ENCODE assay signal across 8 cellular contexts in genomic region chr18:50218432-50219197, GRCh38. TPM values are rescaled to one million over a fixed set of nuclear protein-coding genes. Genes with fewer than 3 reads are reported as not detected.
DNase-seq lines count a peak whose midpoint lies in the region; ATAC-seq and TF ChIP-seq lines count a peak whose summit lies in the region.

No MANE protein-coding gene starts in this region.

- H3K36me3 ChIP-seq in BE2C, result no peaks in the 10 kb centered on the region
- H3K36me3 ChIP-seq in left ventricle myocardium inferior, result no peaks in the 10 kb centered on the region
- H3K36me3 ChIP-seq in testis (ENCODE audit: low read depth, missing control alignments), result no peaks in the 10 kb centered on the region

- H3K4me1 ChIP-seq in BE2C (no peaks in the 10 kb centered on the region), left ventricle myocardium inferior (peaks cover 8% of the 10 kb centered on the region), testis (no peaks in the 10 kb centered on the region)

- intact Hi-C loops in activated CD8-positive, alpha-beta T cell treated with anti-CD3 and anti-CD28 coated beads for 36 hours (cut with micrococcal nuclease), result loop anchor here (1.0 kb wide), 1 partner anchor 139 kb away; no protein-coding TSS in a partner anchor
- intact Hi-C loops in left ventricle myocardium inferior (cut with micrococcal nuclease) (no loop called here), testis (cut with DNase I; ENCODE audit: low total_unique reads) (no loop called here)

- H3K27ac Mint-ChIP-seq in activated CD8-positive, alpha-beta T cell treated with anti-CD3 and anti-CD28 coated beads for 36 hours, result no peak overlapping the region

- POLR2A ChIA-PET in activated CD8-positive, alpha-beta T cell treated with anti-CD3 and anti-CD28 coated beads for 36 hours (lab: Charles Lee), result no interaction called here

- H3K36me3 Mint-ChIP-seq in activated CD8-positive, alpha-beta T cell treated with anti-CD3 and anti-CD28 coated beads for 36 hours (ENCODE audit: low read depth), result no peaks in the 10 kb centered on the region

- 68 to 72% methylated on average over 7 of the region's 7 CpGs for WGBS in testis, 2 donors

- DNase-seq in BE2C, result no peak
- peak; percentile 58 for DNase-seq in activated CD8-positive, alpha-beta T cell treated with anti-CD3 and anti-CD28 coated beads for 36 hours
- no peak for DNase-seq in left ventricle myocardium inferior
- DNase-seq in testis, result peak; percentile 40
- DNase-seq in C1 segment of cervical spinal cord (lab: John Stamatoyannopoulos, UW), result no peak

- ATAC-seq in GM18873 (IDR thresholded peaks at IDR 0.05; ENCODE audit: low FRiP score, unreplicated experiment), result peak; percentile 53
- peak; percentile 60 for ATAC-seq in activated CD8-positive, alpha-beta T cell treated with anti-CD3 and anti-CD28 coated beads for 36 hours
- no peak for ATAC-seq in HG03108 (IDR thresholded peaks at IDR 0.05; ENCODE audit: unreplicated experiment)

- H3K9me3 Mint-ChIP-seq in activated CD8-positive, alpha-beta T cell treated with anti-CD3 and anti-CD28 coated beads for 36 hours, result peaks cover 11% of the 10 kb centered on the region

- no peak for TF ChIP-seq POLR2A in testis (IDR thresholded peaks at IDR 0.05)

- H3K4me3 ChIP-seq in BE2C (ENCODE audit: low read depth, low read length), result no peak overlapping the region
- H3K4me3 ChIP-seq in left ventricle myocardium inferior, result no peak overlapping the region
- no peak overlapping the region for H3K4me3 ChIP-seq in testis

- TF ChIP-seq CTCF in BE2C (IDR thresholded peaks at IDR 0.05; ENCODE audit: low read depth, low read length), result peak; percentile 34; the same call in 1 of the 2 replicates
- peak; percentile 54 for TF ChIP-seq CTCF in LNCAP (IDR thresholded peaks at IDR 0.05)
- TF ChIP-seq CTCF in activated CD8-positive, alpha-beta T cell treated with anti-CD3 and anti-CD28 coated beads for 36 hours (IDR thresholded peaks at IDR 0.05), result peak; percentile 46
- peak; percentile 51 for TF ChIP-seq CTCF in left ventricle myocardium inferior (IDR thresholded peaks at IDR 0.05; ENCODE audit: borderline replicate concordance)
- no peak for TF ChIP-seq CTCF in testis (IDR thresholded peaks at IDR 0.05)

- CTCF ChIA-PET in activated CD8-positive, alpha-beta T cell treated with anti-CD3 and anti-CD28 coated beads for 36 hours (lab: Charles Lee), result interaction anchor here (0.6 to 3.9 kb wide), 15 partner anchors 11 to 210 kb away, joined by 3 to 66 read pairs (median 3); no protein-coding TSS in a partner anchor

- H3K27me3 ChIP-seq in BE2C (no peaks in the 10 kb centered on the region), left ventricle myocardium inferior (ENCODE audit: low read depth) (peaks cover 40% of the 10 kb centered on the region), testis (no peaks in the 10 kb centered on the region)

- no peak overlapping the region for H3K27ac ChIP-seq in left ventricle myocardium inferior (replicated peaks)
- no peak overlapping the region for H3K27ac ChIP-seq in testis

- H3K4me1 Mint-ChIP-seq in activated CD8-positive, alpha-beta T cell treated with anti-CD3 and anti-CD28 coated beads for 36 hours (ENCODE audit: low read depth), result no peaks in the 10 kb centered on the region

- H3K4me3 Mint-ChIP-seq in activated CD8-positive, alpha-beta T cell treated with anti-CD3 and anti-CD28 coated beads for 36 hours, result no peak overlapping the region

- peaks cover 21% of the 10 kb centered on the region for H3K27me3 Mint-ChIP-seq in activated CD8-positive, alpha-beta T cell treated with anti-CD3 and anti-CD28 coated beads for 36 hours

- H3K9me3 ChIP-seq in BE2C (no peaks in the 10 kb centered on the region), left ventricle myocardium inferior (replicated peaks) (peaks cover 20% of the 10 kb centered on the region), testis (no peaks in the 10 kb centered on the region)

RNA-seq across cellular contexts. Expression of gene MYO5B, which starts 23.7 kb away (rescaled TPM):
- polyA plus RNA-seq in BE2C (2012; ENCODE audit: insufficient read depth, insufficient read length, low read depth), result 0.88 TPM
- total RNA-seq in activated CD8-positive, alpha-beta T cell treated with anti-CD3 and anti-CD28 coated beads for 36 hours, result under 1 TPM in 1 of 2 experiments, not detected in 1; 0.09 TPM
- total RNA-seq in left ventricle myocardium inferior (0.44 TPM), testis (10 to 100 TPM; 24.8 to 26.1 TPM)
- polyA plus RNA-seq in testis (ENCODE audit: insufficient read depth, low read depth, low replicate concordance), result 31.8 TPM

RNA-seq across cellular contexts. Expression of gene CFAP53, which starts 47.7 kb away (rescaled TPM):
- 0.86 TPM for polyA plus RNA-seq in BE2C (2012; ENCODE audit: insufficient read depth, insufficient read length, low read depth)
- under 1 TPM; 0.27 to 0.76 TPM for total RNA-seq in activated CD8-positive, alpha-beta T cell treated with anti-CD3 and anti-CD28 coated beads for 36 hours
- 0.16 TPM for total RNA-seq in left ventricle myocardium inferior
- total RNA-seq in testis, result 10 to 100 TPM; 22.7 to 48.6 TPM
- polyA plus RNA-seq in testis (ENCODE audit: insufficient read depth, low read depth, low replicate concordance), result 72.8 TPM

Comparison
In these comparisons a context has a peak if more than half of its experiments do, and no peak if none do; other contexts are left out.
1. DNase-seq: peak in activated CD8-positive, alpha-beta T cell treated with anti-CD3 and anti-CD28 coated beads for 36 hours (single experiment) and testis (single experiment); none in BE2C (single experiment), left ventricle myocardium inferior (single experiment) and C1 segment of cervical spinal cord (0 of 14).
2. CTCF ChIP-seq: peak in BE2C (single experiment), LNCAP (single experiment), activated CD8-positive, alpha-beta T cell treated with anti-CD3 and anti-CD28 coated beads for 36 hours (single experiment) and left ventricle myocardium inferior (single experiment); none in testis (0 of 3).
3. RNA of gene MYO5B, which starts 23.7 kb away (total RNA-seq): 24.8 to 26.1 TPM in testis; 0.44 TPM in left ventricle myocardium inferior (single experiment) and 0.09 TPM in activated CD8-positive, alpha-beta T cell treated with anti-CD3 and anti-CD28 coated beads for 36 hours; every median in the first group is over 10 times any median in the second.
4. RNA of gene CFAP53, which starts 47.7 kb away (total RNA-seq): 22.7 to 48.6 TPM in testis; 0.27 to 0.76 TPM in activated CD8-positive, alpha-beta T cell treated with anti-CD3 and anti-CD28 coated beads for 36 hours and 0.16 TPM in left ventricle myocardium inferior (single experiment); every median in the first group is over 10 times any median in the second.